In genomic region chr17:51088868-51089267, GRCh38 we compare ENCODE assay signal across 1 cellular context.
TF ChIP-seq lines count a peak whose summit lies in the region.

No MANE protein-coding gene starts in this region.

TF ChIP-seq in K562, 482 proteins besides CTCF, POLR2A, EP300 and RAD21:
- TF ChIP-seq CEBPB (tag; IDR thresholded peaks at IDR 0.05): peak; percentile 54
